ENCODE assay signal across 24 cellular contexts in genomic region chr10:126157127-126157526, GRCh38.
DNase-seq lines count a peak whose midpoint lies in the region; ATAC-seq and TF ChIP-seq lines count a peak whose summit lies in the region.
"Had no signal": no experiment of that assay in that cellular context is flagged by ENCODE, and none has a peak within 500 bp of the region (broad histone marks: within the 10 kb centered on the region; RNA-seq: fewer than 3 reads in every experiment).

No MANE protein-coding gene starts in this region.

- ATAC-seq in naive thymus-derived CD8-positive, alpha-beta T cell = no peak
- no peak for ATAC-seq in GM21529 (IDR thresholded peaks at IDR 0.05; ENCODE audit: unreplicated experiment)
- ATAC-seq: GM12878, Right ventricle myocardium inferior, SK-N-SH treated with all-trans-retinoic acid at 6 μM for 48 hours had no signal

- 40 to 67% methylated on average over 1 to 4 of the region's 4 CpGs for WGBS in endodermal cell (ENCODE audit: insufficient coverage in 1 of 2, insufficient read length in 1 of 2), 2 experiments
- WGBS in GM23248 (ENCODE audit: low coverage in 1 of 2, low lambda C conversion rate in 2 of 2, missing lambda C conversion rate in 2 of 2), 2 experiments = 94 to 95% methylated on average over 4 of the region's 4 CpGs

- no peak overlapping the region for H3K4me3 Mint-ChIP-seq in endodermal cell
- peak overlapping the region; percentile 14 for H3K4me3 Mint-ChIP-seq in neural crest cell
- H3K4me3 Mint-ChIP-seq in naive thymus-derived CD8-positive, alpha-beta T cell = no peak overlapping the region

- H3K27me3 ChIP-seq in WERI-Rb-1 (ENCODE audit: insufficient read depth, low read depth, severe bottlenecking) (no peaks in the 10 kb centered on the region), endodermal cell (ENCODE audit: control insufficient read depth, insufficient read depth, low read length, poor library complexity, severe bottlenecking) (peaks cover 29% of the 10 kb centered on the region), GM23248 (replicated peaks; ENCODE audit: insufficient read depth) (no peaks in the 10 kb centered on the region)
- H3K27me3 ChIP-seq: SJCRH30 had no signal

- peaks cover 75% of the 10 kb centered on the region for H3K27me3 Mint-ChIP-seq in endodermal cell (ENCODE audit: insufficient read depth)
- no peaks in the 10 kb centered on the region for H3K27me3 Mint-ChIP-seq in neural crest cell (ENCODE audit: low read depth)
- peaks cover 1 to 36% (median 21%) of the 10 kb centered on the region in 5 donors for H3K27me3 Mint-ChIP-seq in naive thymus-derived CD8-positive, alpha-beta T cell

- TF ChIP-seq CTCF in WERI-Rb-1 (IDR thresholded peaks at IDR 0.05; ENCODE audit: low read depth, low read length) (no peak), endodermal cell (conservative IDR thresholded peaks at IDR 0.05) (no peak), neural crest cell (conservative IDR thresholded peaks at IDR 0.05) (no peak)

- no peaks in the 10 kb centered on the region for H3K36me3 ChIP-seq in WERI-Rb-1
- no peaks in the 10 kb centered on the region for H3K36me3 ChIP-seq in endodermal cell (ENCODE audit: control insufficient read depth, insufficient read depth, low read length)
- peaks cover 14% of the 10 kb centered on the region for H3K36me3 ChIP-seq in GM23248 (ENCODE audit: low read depth)
- H3K36me3 ChIP-seq: SJCRH30 had no signal

- no peak overlapping the region for H2AFZ ChIP-seq in GM23248
- H2AFZ ChIP-seq: PC-9 had no signal

- H3K4me2 ChIP-seq in GM23248 (ENCODE audit: unreplicated experiment) = no peak overlapping the region
- H3K4me2 ChIP-seq: PC-9 had no signal

- H3K4me1 ChIP-seq in endodermal cell (ENCODE audit: control insufficient read depth, insufficient read depth, low read length) = peaks cover 12% of the 10 kb centered on the region
- 0 out of 2 replicates have a peak, but pooled peaks cover 8% of the 10 kb centered on the region for H3K4me1 ChIP-seq in GM23248 (ENCODE audit: insufficient read depth)

- in situ Hi-C loops in GM23248 (cut with MboI) = no loop called here

- H3K9ac ChIP-seq in endodermal cell (ENCODE audit: extremely low read depth, low read length, poor library complexity, severe bottlenecking) (no peak overlapping the region), GM23248 (no peak overlapping the region)

- H3K9me3 ChIP-seq in WERI-Rb-1 (ENCODE audit: severe bottlenecking) (no peaks in the 10 kb centered on the region), endodermal cell (ENCODE audit: control insufficient read depth, low read length) (peaks cover 1% of the 10 kb centered on the region), GM23248 (ENCODE audit: low read depth) (no peaks in the 10 kb centered on the region)
- H3K9me3 ChIP-seq: SJCRH30 had no signal

- H3K27ac ChIP-seq in WERI-Rb-1 (no peak overlapping the region), endodermal cell (ENCODE audit: low read depth, low read length) (peak overlapping the region; percentile 12), GM23248 (no peak overlapping the region)
- H3K27ac ChIP-seq: PC-9, SJCRH30 had no signal

- no peaks in the 10 kb centered on the region for H3K9me2 ChIP-seq in GM23248 (ENCODE audit: insufficient read depth)

- no peaks in the 10 kb centered on the region for H3K9me3 Mint-ChIP-seq in endodermal cell
- H3K9me3 Mint-ChIP-seq in neural crest cell = no peaks in the 10 kb centered on the region
- H3K9me3 Mint-ChIP-seq in naive thymus-derived CD8-positive, alpha-beta T cell = peaks cover 0 to 3% (median 0%) of the 10 kb centered on the region in 9 donors

- H3K4me1 Mint-ChIP-seq in endodermal cell (peaks cover 40% of the 10 kb centered on the region), neural crest cell (peaks cover 74% of the 10 kb centered on the region)
- H3K4me1 Mint-ChIP-seq in naive thymus-derived CD8-positive, alpha-beta T cell = peaks cover 0 to 4% (median 2%) of the 10 kb centered on the region in 4 donors

- peak; percentile 15 for DNase-seq in WERI-Rb-1
- peak; percentile 69 for DNase-seq in endodermal cell
- DNase-seq in neural crest cell (ENCODE audit: low read depth, low spot score) = no peak
- no peak for DNase-seq in naive thymus-derived CD8-positive, alpha-beta T cell
- no peak for DNase-seq in GM23248
- DNase-seq in NCI-H187 treated with DMSO at 0.1 percent for 48 hours (lab: John Stamatoyannopoulos, UW) = no peak
- DNase-seq: C1 segment of cervical spinal cord; CD4-positive, alpha-beta memory T cell; COR-L47; EL; GDM1; HCEC 1CT; Kasumi-1; NCI-H1105; NCI-H1436 treated with DMSO at 0.1 percent for 48 hours; NCI-H2029; NCI-H2227 treated with DMSO at 0.1 percent for 48 hours; NCI-H526 treated with DMSO at 0.1 percent for 48 hours; PC-9; SJCRH30 had no signal

- H3F3A ChIP-seq in GM23248 (ENCODE audit: insufficient read depth) = peaks cover 14% of the 10 kb centered on the region; the same call in 1 of the 2 replicates

- H4K20me1 ChIP-seq in GM23248 (ENCODE audit: insufficient read depth) = no peaks in the 10 kb centered on the region

- H3K79me2 ChIP-seq in GM23248 (ENCODE audit: insufficient read depth) = peaks cover 10% of the 10 kb centered on the region; the same call in 1 of the 2 replicates

- H3K36me3 Mint-ChIP-seq in endodermal cell (ENCODE audit: low read depth) (no peaks in the 10 kb centered on the region), neural crest cell (ENCODE audit: low read depth) (peaks cover 26% of the 10 kb centered on the region)
- H3K36me3 Mint-ChIP-seq in naive thymus-derived CD8-positive, alpha-beta T cell = no peaks in the 10 kb centered on the region
- H3K36me3 Mint-ChIP-seq: CD4-positive, alpha-beta memory T cell had no signal

- POLR2A ChIA-PET in naive thymus-derived CD8-positive, alpha-beta T cell (lab: Charles Lee) = no interaction called here

- H3K27ac Mint-ChIP-seq in endodermal cell = no peak overlapping the region
- H3K27ac Mint-ChIP-seq in neural crest cell (ENCODE audit: unreplicated experiment) = peak overlapping the region; percentile 70
- H3K27ac Mint-ChIP-seq in naive thymus-derived CD8-positive, alpha-beta T cell = peak overlapping the region in 2 of 10 donors; percentile 36 to 43
- H3K27ac Mint-ChIP-seq: CD4-positive, alpha-beta memory T cell had no signal

- no peak overlapping the region for H3K4me3 ChIP-seq in WERI-Rb-1 (ENCODE audit: low read depth, low read length)
- H3K4me3 ChIP-seq in endodermal cell (ENCODE audit: low read length) = no peak overlapping the region
- no peak overlapping the region for H3K4me3 ChIP-seq in GM23248
- H3K4me3 ChIP-seq: GM12878, PC-9, SJCRH30 had no signal

Comparison
In these comparisons a context has a peak if more than half of its experiments do, and no peak if none do; other contexts are left out.
1. DNase-seq: peak in WERI-Rb-1 (single experiment) and endodermal cell (single experiment); none in neural crest cell (single experiment), naive thymus-derived CD8-positive, alpha-beta T cell (0 of 10), GM23248 (single experiment) and NCI-H187 treated with DMSO at 0.1 percent for 48 hours (single experiment).